32 cellular contexts compared by ENCODE assay signal in genomic region chr6:41164551-41164950, GRCh38. TPM values are rescaled to one million over a fixed set of nuclear protein-coding genes. Genes with fewer than 3 reads are reported as not detected.
"Had no signal": no experiment of that assay in that cellular context is flagged by ENCODE, and none has a peak within 500 bp of the region (broad histone marks: within the 10 kb centered on the region; RNA-seq: fewer than 3 reads in every experiment).

No MANE protein-coding gene starts in this region.

- H3K36me3 ChIP-seq: esophagus squamous epithelium, gastrocnemius medialis, pancreas, right lobe of liver, stomach, thyroid gland, vagina had no signal

- H3K4me3 ChIP-seq: coronary artery, esophagus squamous epithelium, gastrocnemius medialis, lung, pancreas, right lobe of liver, smooth muscle cell, stomach, thyroid gland, vagina had no signal

- DNase-seq: dermis blood vessel endothelial cell; effector memory CD4-positive, alpha-beta T cell; esophagus squamous epithelium; gastrocnemius medialis; head of caudate nucleus; natural killer cell; pancreas; retina; right lobe of liver; stimulated activated CD4-positive, alpha-beta T cell treated with anti-CD3 and anti-CD28 coated beads, Interleukin-12 subunit alpha, Interleukin-12 subunit beta, amount 100 ng/mL, for 4 hours; stimulated activated CD4-positive, alpha-beta T cell treated with anti-CD3 and anti-CD28 coated beads, Interleukin-1b, Interleukin-23, amount 100 ng/mL, for 48 hours; stimulated activated CD4-positive, alpha-beta T cell treated with anti-CD3 and anti-CD28 coated beads, Interleukin-4, amount 100 ng/mL, for 1 hour; stimulated activated CD8-positive, alpha-beta memory T cell treated with anti-CD3 and anti-CD28 coated beads, Interleukin-4, amount 100 ng/mL, for 48 hours; stimulated activated naive CD4-positive, alpha-beta T cell treated with Interleukin-2 at 50 U/mL for 16 hours; stomach; thyroid gland; trophoblast cell had no signal

- H3K9me3 ChIP-seq: esophagus squamous epithelium, gastrocnemius medialis, pancreas, right lobe of liver, stomach, thyroid gland, vagina had no signal

- ATAC-seq: gastrocnemius medialis, left lobe of liver, natural killer cell, pancreas, right lobe of liver had no signal

- H3K36me3 Mint-ChIP-seq: memory B cell, natural killer cell had no signal

- H3K9me3 Mint-ChIP-seq: memory B cell, natural killer cell had no signal

- H3K27ac ChIP-seq: coronary artery, esophagus squamous epithelium, gastrocnemius medialis, pancreas, right lobe of liver, stomach, thyroid gland, vagina had no signal

- H3K4me1 ChIP-seq: gastrocnemius medialis, pancreas, right lobe of liver, thyroid gland, vagina had no signal

- H3K4me1 Mint-ChIP-seq: natural killer cell had no signal

- H3K27me3 ChIP-seq: gastrocnemius medialis, pancreas, right lobe of liver, thyroid gland, vagina had no signal

- H3K4me3 Mint-ChIP-seq: memory B cell, natural killer cell had no signal

- H3K27ac Mint-ChIP-seq: memory B cell, natural killer cell had no signal

- H3K4me2 ChIP-seq: smooth muscle cell had no signal

RNA-seq across cellular contexts. Expression of gene TREM2, which starts 1.6 kb away (rescaled TPM):
- total RNA-seq: dermis blood vessel endothelial cell, endothelial cell of umbilical vein, epithelial cell of proximal tubule, fibroblast of villous mesenchyme, glomerular endothelial cell, liver, mononuclear cell, natural killer cell, pulmonary artery endothelial cell, smooth muscle cell had no signal
- polyA plus RNA-seq: endothelial cell of umbilical vein, neural cell, smooth muscle cell had no signal

RNA-seq across cellular contexts. Expression of gene TREML1, which starts 10.4 kb away (rescaled TPM):
- total RNA-seq: dermis blood vessel endothelial cell, endothelial cell of umbilical vein, epithelial cell of proximal tubule, esophagus squamous epithelium, fibroblast of villous mesenchyme, gastrocnemius medialis, glomerular endothelial cell, left lobe of liver, pulmonary artery endothelial cell, smooth muscle cell, stomach, temporal lobe, thyroid gland, vagina had no signal
- polyA plus RNA-seq: endothelial cell of umbilical vein, neural cell, smooth muscle cell, stomach had no signal

RNA-seq across cellular contexts. Expression of gene TREML2, which starts 36.4 kb away (rescaled TPM):
- total RNA-seq: dermis blood vessel endothelial cell, endothelial cell of umbilical vein, epithelial cell of proximal tubule, fibroblast of villous mesenchyme, glomerular endothelial cell, pulmonary artery endothelial cell, smooth muscle cell, thyroid gland, vagina had no signal
- polyA plus RNA-seq: endothelial cell of umbilical vein, neural cell, pancreas, smooth muscle cell had no signal
